ENCODE assay signal across 10 cellular contexts in the genomic region with DNA sequence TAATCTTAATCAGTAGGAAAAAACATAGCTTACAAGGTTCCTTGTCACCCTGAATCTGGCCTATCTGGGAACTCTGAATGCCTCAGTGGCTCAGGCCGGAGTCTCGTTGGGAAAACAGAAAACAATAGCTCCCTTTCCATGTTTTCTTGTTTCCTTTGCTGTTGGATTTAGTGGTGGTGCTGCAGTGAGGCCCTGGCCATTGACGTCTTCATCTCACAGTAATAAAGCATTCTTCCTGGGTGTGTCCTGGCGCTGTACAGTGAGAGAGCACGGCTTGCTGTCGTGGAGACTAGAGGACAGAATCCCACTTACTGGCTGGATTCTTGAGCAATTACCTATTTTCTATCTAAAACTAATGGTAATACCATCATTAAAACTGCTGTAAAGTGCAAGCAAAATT. TPM values are rescaled to one million over a fixed set of nuclear protein-coding genes. Genes with fewer than 3 reads are reported as not detected.
DNase-seq lines count a peak whose midpoint lies in the region; ATAC-seq and TF ChIP-seq lines count a peak whose summit lies in the region.
"Had no signal": no experiment of that assay in that cellular context is flagged by ENCODE, and none has a peak within 500 bp of the region (broad histone marks: within the 10 kb centered on the region; RNA-seq: fewer than 3 reads in every experiment).

No MANE protein-coding gene starts in this region.

- DNase-seq in activated naive CD4-positive, alpha-beta T cell treated with anti-CD3 and anti-CD28 coated beads, Interleukin-2, amount 50 U/mL, for 16 hours = no peak
- no peak for DNase-seq in T-helper 2 cell treated with Interferon-gamma antibody and Interleukin-4, amounts not matched to agents 5 μg/mL and 100 μg/mL, for 36 hours (ENCODE audit: low spot score)
- no peak for DNase-seq in glutamatergic neuron
- peak; percentile 43 for DNase-seq in transverse colon
- DNase-seq in germinal center (ENCODE audit: low spot score) = no peak
- no peak for DNase-seq in GDM1 (lab: John Stamatoyannopoulos, UW)
- DNase-seq: stimulated activated naive B cell treated with anti-CD40 and anti-IgM and Interleukin-4, amounts not matched to agents 10 μg/mL and 1 μg/mL and 100 μg/mL, for 72 hours had no signal

- H3K4me1 Mint-ChIP-seq in activated naive CD4-positive, alpha-beta T cell treated with anti-CD3 and anti-CD28 coated beads, Interleukin-2, amount 50 U/mL, for 24 hours = peaks cover 58% of the 10 kb centered on the region
- H3K4me1 Mint-ChIP-seq in T-helper 2 cell treated with Interferon-gamma antibody and Interleukin-4, amounts not matched to agents 5 μg/mL and 100 μg/mL, for 36 hours (ENCODE audit: low read depth) = peaks cover 44% of the 10 kb centered on the region
- H3K4me1 Mint-ChIP-seq in glutamatergic neuron (ENCODE audit: low read depth, unreplicated experiment) = peaks cover 35% of the 10 kb centered on the region

- peak overlapping the region; percentile 97 for H3K27ac Mint-ChIP-seq in activated naive CD4-positive, alpha-beta T cell treated with anti-CD3 and anti-CD28 coated beads, Interleukin-2, amount 50 U/mL, for 24 hours
- peak overlapping the region; percentile 100 for H3K27ac Mint-ChIP-seq in T-helper 2 cell treated with Interferon-gamma antibody and Interleukin-4, amounts not matched to agents 5 μg/mL and 100 μg/mL, for 36 hours
- peak overlapping the region; percentile 100 for H3K27ac Mint-ChIP-seq in glutamatergic neuron (ENCODE audit: unreplicated experiment)

- no peak for ATAC-seq in HG02623 (IDR thresholded peaks at IDR 0.05; ENCODE audit: unreplicated experiment)

- H3K9me3 Mint-ChIP-seq in activated naive CD4-positive, alpha-beta T cell treated with anti-CD3 and anti-CD28 coated beads, Interleukin-2, amount 50 U/mL, for 24 hours = no peaks in the 10 kb centered on the region
- H3K9me3 Mint-ChIP-seq in T-helper 2 cell treated with Interferon-gamma antibody and Interleukin-4, amounts not matched to agents 5 μg/mL and 100 μg/mL, for 36 hours = no peaks in the 10 kb centered on the region
- H3K9me3 Mint-ChIP-seq in glutamatergic neuron (ENCODE audit: unreplicated experiment) = peaks cover 31% of the 10 kb centered on the region
- H3K9me3 Mint-ChIP-seq: stimulated activated naive B cell treated with anti-CD40 and anti-IgM and Interleukin-4, amounts not matched to agents 10 μg/mL and 1 μg/mL and 100 μg/mL, for 72 hours had no signal

- peak overlapping the region; percentile 64 for H3K4me3 Mint-ChIP-seq in activated naive CD4-positive, alpha-beta T cell treated with anti-CD3 and anti-CD28 coated beads, Interleukin-2, amount 50 U/mL, for 24 hours
- peak overlapping the region; percentile 100 for H3K4me3 Mint-ChIP-seq in T-helper 2 cell treated with Interferon-gamma antibody and Interleukin-4, amounts not matched to agents 5 μg/mL and 100 μg/mL, for 36 hours
- H3K4me3 Mint-ChIP-seq in glutamatergic neuron (ENCODE audit: unreplicated experiment) = peak overlapping the region; percentile 68

- in situ Hi-C loops in transverse colon (cut with MboI; ENCODE audit: low pct_ligation_motif_present in 1 of 4, low pct_unique_long_range_greater_than_20kb in 1 of 4, low sequenced_read_pairs in 3 of 4) = no loop called here

- H3K9me3 ChIP-seq in transverse colon = no peaks in the 10 kb centered on the region

- intact Hi-C loops in transverse colon (cut with DNase I; ENCODE audit: low total_unique reads) = no loop called here

- TF ChIP-seq EP300 in transverse colon (IDR thresholded peaks at IDR 0.05; ENCODE audit: low read depth) = no peak

- TF ChIP-seq CTCF in glutamatergic neuron (IDR thresholded peaks at IDR 0.05; ENCODE audit: partially characterized antibody, unreplicated experiment) (no peak), transverse colon (IDR thresholded peaks at IDR 0.05) (no peak)

- peaks cover 44% of the 10 kb centered on the region for H3K27me3 ChIP-seq in transverse colon

- peaks cover 6% of the 10 kb centered on the region for H3K36me3 Mint-ChIP-seq in activated naive CD4-positive, alpha-beta T cell treated with anti-CD3 and anti-CD28 coated beads, Interleukin-2, amount 50 U/mL, for 24 hours
- H3K36me3 Mint-ChIP-seq in T-helper 2 cell treated with Interferon-gamma antibody and Interleukin-4, amounts not matched to agents 5 μg/mL and 100 μg/mL, for 36 hours (ENCODE audit: low read depth) = peaks cover 35% of the 10 kb centered on the region
- no peaks in the 10 kb centered on the region for H3K36me3 Mint-ChIP-seq in glutamatergic neuron (ENCODE audit: unreplicated experiment)

- H3K27me3 Mint-ChIP-seq in activated naive CD4-positive, alpha-beta T cell treated with anti-CD3 and anti-CD28 coated beads, Interleukin-2, amount 50 U/mL, for 24 hours = no peaks in the 10 kb centered on the region
- no peaks in the 10 kb centered on the region for H3K27me3 Mint-ChIP-seq in T-helper 2 cell treated with Interferon-gamma antibody and Interleukin-4, amounts not matched to agents 5 μg/mL and 100 μg/mL, for 36 hours (ENCODE audit: low read depth)
- H3K27me3 Mint-ChIP-seq in glutamatergic neuron (ENCODE audit: unreplicated experiment) = peaks cover 30% of the 10 kb centered on the region
- H3K27me3 Mint-ChIP-seq: stimulated activated naive B cell treated with anti-CD40 and anti-IgM and Interleukin-4, amounts not matched to agents 10 μg/mL and 1 μg/mL and 100 μg/mL, for 72 hours had no signal

- no peak overlapping the region for H3K4me3 ChIP-seq in transverse colon

- TF ChIP-seq POLR2A in transverse colon (IDR thresholded peaks at IDR 0.05) = no peak

- H3K27ac ChIP-seq in transverse colon = peak overlapping the region in 1 of 4 donors; percentile 56
- H3K27ac ChIP-seq: parathyroid adenoma had no signal

- H3K36me3 ChIP-seq in transverse colon = peaks cover 0 to 4% (median 0%) of the 10 kb centered on the region in 4 donors

- H3K4me1 ChIP-seq in transverse colon = peaks cover 11 to 26% (median 22%) of the 10 kb centered on the region in 4 donors

- WGBS in transverse colon (ENCODE audit: low coverage in 1 of 2), 2 donors = 45 to 52% methylated on average over 4 to 6 of the region's 6 CpGs

RNA-seq across cellular contexts. Expression of gene SPOCK2, which starts 1.3 kb away (rescaled TPM):
- total RNA-seq in glutamatergic neuron (ENCODE audit: unreplicated experiment) = 362 TPM
- 10 to 100 TPM in 2 of 4 donors, 1 to 10 TPM in 2; 6.0 to 24.7 (median 9.3) TPM for total RNA-seq in transverse colon

Comparison
In these comparisons a context has a peak if more than half of its experiments do, and no peak if none do; other contexts are left out.
1. RNA of gene SPOCK2, which starts 1.3 kb away (total RNA-seq): 362 TPM in glutamatergic neuron (single experiment); 6.0 to 24.7 TPM in transverse colon; every median in the first group is over 10 times any median in the second.
2. Peak in every context shown above with its lines, with median percentiles within 50 percentile points of each other: H3K27ac Mint-ChIP-seq and H3K4me3 Mint-ChIP-seq.